27 cellular contexts compared by ENCODE assay signal in the genomic region with DNA sequence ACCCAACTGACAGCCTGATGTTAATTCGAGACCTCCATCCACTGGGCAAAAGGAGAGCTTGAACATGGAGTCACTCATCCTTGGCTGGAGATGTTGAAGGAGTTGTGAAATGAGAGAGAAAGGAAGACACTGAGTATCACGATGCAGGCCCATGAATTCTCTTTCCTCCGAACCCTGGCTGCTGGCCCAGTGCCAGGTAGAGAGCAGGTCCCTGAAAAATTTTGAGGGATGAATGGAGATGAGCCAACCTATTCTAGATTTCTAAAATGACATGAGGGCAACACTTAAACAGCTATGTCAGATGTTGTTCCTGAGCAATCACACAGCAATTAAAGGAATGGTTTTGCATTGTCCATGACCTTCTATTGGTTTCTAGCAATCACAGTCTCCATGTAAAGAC.
"Had no signal": no experiment of that assay in that cellular context is flagged by ENCODE, and none has a peak within 500 bp of the region (broad histone marks: within the 10 kb centered on the region; RNA-seq: fewer than 3 reads in every experiment).

No MANE protein-coding gene starts in this region.

- H3K9me3 ChIP-seq: heart right ventricle, left ventricle myocardium inferior, pancreas, prostate gland, stomach, testis, tibial artery, upper lobe of right lung had no signal

- H3K4me2 ChIP-seq: hepatocyte had no signal

- H3K27ac ChIP-seq: heart right ventricle, hepatocyte, left ventricle myocardium inferior, prostate gland, skin epidermis, stomach, testis, tibial artery, upper lobe of right lung had no signal

- H3K27me3 ChIP-seq: heart right ventricle, hepatocyte, pancreas, stomach, testis, tibial artery, upper lobe of right lung had no signal

- FAIRE-seq: pancreas, urothelium cell line had no signal

- H3K4me1 ChIP-seq: prostate gland, testis, upper lobe of right lung had no signal

- H3K36me3 ChIP-seq: heart right ventricle, left ventricle myocardium inferior, pancreas, prostate gland, stomach, tibial artery, upper lobe of right lung had no signal

- ATAC-seq: heart right ventricle; natural killer cell; right cardiac atrium; sciatic nerve; stimulated activated naive B cell treated with anti-CD40 and anti-IgM and Interleukin-4, amounts not matched to agents 10 μg/mL and 1 μg/mL and 100 μg/mL, for 72 hours; stimulated activated naive CD8-positive, alpha-beta T cell treated with anti-CD3 and anti-CD28 coated beads, Interleukin-15, Interleukin-2, amounts not matched to agents 100 U/mL and 50 U/mL, for 24 hours; upper lobe of right lung had no signal

- H2AFZ ChIP-seq: hepatocyte had no signal

- H3K4me3 ChIP-seq: heart right ventricle, hepatocyte, left ventricle myocardium inferior, lung, pancreas, prostate gland, skin epidermis, stomach, testis, tibial artery, upper lobe of right lung had no signal

- H3K79me2 ChIP-seq: hepatocyte had no signal

- DNase-seq: heart right ventricle; islet precursor cell; left ventricle myocardium inferior; naive B cell; natural killer cell; nephron progenitor cell; pancreas; posterior cingulate gyrus; retina; right cardiac atrium; stimulated activated CD4-positive, alpha-beta T cell treated with anti-CD3 and anti-CD28 coated beads, Interleukin-12 subunit alpha, Interleukin-12 subunit beta, amount 100 ng/mL, for 4 hours; stimulated activated CD4-positive, alpha-beta T cell treated with anti-CD3 and anti-CD28 coated beads, Interleukin-15, amount 100 ng/mL, for 24 hours; stimulated activated CD4-positive, alpha-beta T cell treated with anti-CD3 and anti-CD28 coated beads, Interleukin-2, amount 100 ng/mL, for 24 hours; stimulated activated CD4-positive, alpha-beta T cell treated with anti-CD3 and anti-CD28 coated beads, Interleukin-4, amount 100 ng/mL, for 1 hour; stimulated activated naive B cell treated with anti-CD40 and anti-IgM and Interleukin-4, amounts not matched to agents 10 μg/mL and 1 μg/mL and 100 μg/mL, for 72 hours; stimulated activated naive CD8-positive, alpha-beta T cell treated with anti-CD3 and anti-CD28 coated beads, Interleukin-15, Interleukin-2, amounts not matched to agents 100 U/mL and 50 U/mL, for 24 hours; stomach; testis; tibial artery; trophoblast cell; upper lobe of right lung had no signal
